Comparison of ENCODE assay signal across 16 cellular contexts in genomic region chr2:102718387-102719316, GRCh38.
"Had no signal": no experiment of that assay in that cellular context is flagged by ENCODE, and none has a peak within 500 bp of the region (broad histone marks: within the 10 kb centered on the region; RNA-seq: fewer than 3 reads in every experiment).

No MANE protein-coding gene starts in this region.

- H3K4me1 ChIP-seq: body of pancreas, left lung, upper lobe of left lung had no signal

- H3K4me3 ChIP-seq: body of pancreas, left lung, thoracic aorta, upper lobe of left lung had no signal

- DNase-seq: activated CD4-positive, alpha-beta memory T cell treated with anti-CD3 and anti-CD28 coated beads, Interleukin-2, amount 10 ng/mL, durations not matched to agents 7 days and 5 days; activated CD4-positive, alpha-beta T cell treated with anti-CD3 and anti-CD28 coated beads for 36 hours; activated CD8-positive, alpha-beta memory T cell treated with anti-CD3 and anti-CD28 coated beads, Interleukin-2, amount 10 ng/mL, durations not matched to agents 7 days and 5 days; amniotic stem cell; body of pancreas; effector memory CD8-positive, alpha-beta T cell; hypothalamus; midbrain; nephron progenitor cell; occipital lobe; stimulated activated CD4-positive, alpha-beta T cell treated with anti-CD3 and anti-CD28 coated beads, Interleukin-2, amount 100 ng/mL, for 48 hours; stimulated activated naive CD8-positive, alpha-beta T cell treated with anti-CD3 and anti-CD28 coated beads, Interleukin-15, amount 100 ng/mL, for 72 hours had no signal

- H3K27me3 ChIP-seq: body of pancreas, left lung, upper lobe of left lung had no signal

- ATAC-seq: activated CD4-positive, alpha-beta T cell treated with anti-CD3 and anti-CD28 coated beads for 36 hours; activated CD8-positive, alpha-beta memory T cell treated with anti-CD3 and anti-CD28 coated beads, Interleukin-2, amount 10 ng/mL, durations not matched to agents 7 days and 5 days; body of pancreas; effector memory CD8-positive, alpha-beta T cell; left lung; stimulated activated naive CD8-positive, alpha-beta T cell treated with anti-CD3 and anti-CD28 coated beads, Interleukin-15, amount 100 ng/mL, for 72 hours; WTC11 had no signal

- H3K9me3 ChIP-seq: body of pancreas, left lung, thoracic aorta, upper lobe of left lung had no signal

- H3K27ac ChIP-seq: body of pancreas, left lung, thoracic aorta, upper lobe of left lung had no signal
